In the genomic region with DNA sequence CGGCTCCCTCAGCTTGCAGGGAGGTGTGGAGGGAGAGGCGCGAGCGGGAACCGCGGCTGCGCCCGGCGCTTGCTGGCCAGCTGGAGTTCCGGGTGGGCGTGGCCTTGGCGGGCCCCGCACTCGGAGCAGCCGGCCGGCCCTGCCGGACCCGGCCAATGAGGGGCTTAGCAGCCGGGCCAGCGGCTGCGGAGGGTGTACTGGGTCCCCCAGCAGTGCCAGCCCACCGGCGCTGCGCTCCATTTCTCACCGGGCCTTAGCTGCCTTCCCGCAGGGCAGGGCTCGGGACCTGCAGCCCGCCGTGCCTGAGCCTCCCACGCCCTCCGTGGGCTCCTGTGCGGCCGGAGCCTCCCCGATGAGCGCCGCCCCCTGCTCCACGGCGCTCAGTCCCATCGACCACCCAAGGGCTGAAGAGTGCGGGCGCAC, we compare ENCODE assay signal across 7 cellular contexts.
A peak's percentile ranks its signal among the peaks of the same experiment; 100 is the strongest.
DNase-seq lines count a peak whose midpoint lies in the region; ATAC-seq and TF ChIP-seq lines count a peak whose summit lies in the region.
"Not testable (repeated sequence)": the region's sequence is repeated elsewhere in the genome, so short reads cannot be mapped to it uniquely, and the experiment has no call there.

No MANE protein-coding gene starts in this region.

- peak overlapping the region; percentile 12 for H2AFZ ChIP-seq in neural progenitor cell (replicated peaks)
- not testable (repeated sequence) for H2AFZ ChIP-seq in smooth muscle cell (ENCODE audit: low read depth)

- H3K4me3 ChIP-seq in H7 (ENCODE audit: insufficient read depth, low read depth, low read length): peak overlapping the region; percentile 36
- H3K4me3 ChIP-seq in right cardiac atrium (ENCODE audit: low read length): not testable (repeated sequence)
- H3K4me3 ChIP-seq in iPS-18c (ENCODE audit: insufficient read depth, low read depth, low read length): peak overlapping the region; percentile 36; the same call in 1 of the 2 replicates
- H3K4me3 ChIP-seq in neural progenitor cell: peak overlapping the region; percentile 42
- H3K4me3 ChIP-seq in smooth muscle cell: peak overlapping the region; percentile 61

- not testable (repeated sequence) for H3K4me1 Mint-ChIP-seq in WTC11, neural progenitor cell

- POLR2A ChIA-PET in WTC11 (lab: Charles Lee): not testable (repeated sequence)

- not testable (repeated sequence) for H3K36me3 ChIP-seq in H7 (replicated peaks; ENCODE audit: control insufficient read depth, insufficient read depth, low read length); neural progenitor cell; smooth muscle cell (ENCODE audit: low read depth)

- peak overlapping the region; percentile 63 for H3K4me2 ChIP-seq in neural progenitor cell
- peak overlapping the region; percentile 79 for H3K4me2 ChIP-seq in smooth muscle cell

- not testable (repeated sequence) for DNase-seq in H7; smooth muscle cell (lab: John Stamatoyannopoulos, UW; ENCODE audit: unreplicated experiment)
- peak; percentile 29 for DNase-seq in WTC11 (ENCODE audit: low spot score)
- DNase-seq in ecto neural progenitor cell (ENCODE audit: low spot score): peak; percentile 57
- peak in 2 of 3 donors; percentile 22 to 28 for DNase-seq in right cardiac atrium
- peak; percentile 65 for DNase-seq in neural progenitor cell (ENCODE audit: low spot score)

- H3K36me3 Mint-ChIP-seq in WTC11, neural progenitor cell: not testable (repeated sequence)

- not testable (repeated sequence) for H3K27me3 Mint-ChIP-seq in WTC11 (ENCODE audit: low read depth); neural progenitor cell (ENCODE audit: insufficient read depth, low read depth)

- not testable (repeated sequence) for H3K27ac Mint-ChIP-seq in WTC11, neural progenitor cell

- CTCF ChIA-PET in WTC11 (lab: Charles Lee): not testable (repeated sequence)

- intact Hi-C loops in right cardiac atrium (cut with DNase I): not testable (repeated sequence)

- H3K4me3 Mint-ChIP-seq in WTC11: peak overlapping the region; percentile 59; the same call in 1 of the 2 replicates
- not testable (repeated sequence) for H3K4me3 Mint-ChIP-seq in neural progenitor cell

- H3K4me1 ChIP-seq in right cardiac atrium (ENCODE audit: control insufficient read depth, insufficient read depth, low read length); neural progenitor cell; smooth muscle cell (ENCODE audit: low read depth): not testable (repeated sequence)

- ATAC-seq in WTC11, right cardiac atrium: not testable (repeated sequence)

- not testable (repeated sequence) for TF ChIP-seq CTCF in WTC11 (IDR thresholded peaks at IDR 0.05); neural progenitor cell (IDR thresholded peaks at IDR 0.05); smooth muscle cell (IDR thresholded peaks at IDR 0.05; ENCODE audit: borderline replicate concordance, insufficient read depth, poor library complexity, severe bottlenecking)

- H3F3A ChIP-seq in neural progenitor cell (ENCODE audit: low read depth); smooth muscle cell (ENCODE audit: low read depth): not testable (repeated sequence)

- peaks cover 21% of the 10 kb centered on the region for H3K9me3 Mint-ChIP-seq in WTC11
- H3K9me3 Mint-ChIP-seq in neural progenitor cell: not testable (repeated sequence)

- not testable (repeated sequence) for H3K27me3 ChIP-seq in H7 (ENCODE audit: control insufficient read depth, insufficient read depth, low read length); right cardiac atrium (ENCODE audit: control insufficient read depth, insufficient read depth); neural progenitor cell; smooth muscle cell (ENCODE audit: low read depth)

- not testable (repeated sequence) for H3K9ac ChIP-seq in neural progenitor cell; smooth muscle cell (ENCODE audit: low read depth)

- not testable (repeated sequence) for H4K20me1 ChIP-seq in neural progenitor cell (ENCODE audit: low read depth); smooth muscle cell (ENCODE audit: low read depth)

- not testable (repeated sequence) for H3K9me3 ChIP-seq in right cardiac atrium (ENCODE audit: control insufficient read depth, low read length); iPS-18c (ENCODE audit: control insufficient read depth, insufficient read depth, low read length); neural progenitor cell (ENCODE audit: low read depth); smooth muscle cell (replicated peaks; ENCODE audit: low read depth)

- WGBS in right cardiac atrium: 94% methylated on average over 41 of the region's 41 CpGs
- WGBS in smooth muscle cell (ENCODE audit: low lambda C conversion rate): 54% methylated on average over 31 of the region's 41 CpGs

- H3K27ac ChIP-seq in right cardiac atrium (ENCODE audit: low read length); neural progenitor cell; smooth muscle cell (ENCODE audit: low read depth): not testable (repeated sequence)

- not testable (repeated sequence) for H3K79me2 ChIP-seq in neural progenitor cell (ENCODE audit: low read depth); smooth muscle cell (ENCODE audit: low read depth)
